Comparison of ENCODE assay signal across 17 cellular contexts in genomic region chr22:26549902-26550497, GRCh38. TPM values are rescaled to one million over a fixed set of nuclear protein-coding genes. Genes with fewer than 3 reads are reported as not detected.
DNase-seq lines count a peak whose midpoint lies in the region; ATAC-seq and TF ChIP-seq lines count a peak whose summit lies in the region.
"Had no signal": no experiment of that assay in that cellular context is flagged by ENCODE, and none has a peak within 500 bp of the region (broad histone marks: within the 10 kb centered on the region; RNA-seq: fewer than 3 reads in every experiment).

No MANE protein-coding gene starts in this region.

- peaks cover 41% of the 10 kb centered on the region for H3K4me1 Mint-ChIP-seq in neural progenitor cell
- no peaks in the 10 kb centered on the region for H3K4me1 Mint-ChIP-seq in glutamatergic neuron (ENCODE audit: low read depth, unreplicated experiment)

- ATAC-seq in heart right ventricle: peak in 6 of 8 donors; percentile 6 to 48 (median 22)

- H3K4me1 ChIP-seq in BLaER1 (peaks cover 97% of the 10 kb centered on the region), SJCRH30 (peaks cover 7% of the 10 kb centered on the region; the same call in 1 of the 2 replicates), heart right ventricle (peaks cover 10 to 77% (median 62%) of the 10 kb centered on the region in 9 donors), neural progenitor cell (peaks cover 10% of the 10 kb centered on the region)

- WGBS in heart right ventricle, 2 donors: 86 to 88% methylated on average over 4 of the region's 4 CpGs

- H3K9ac ChIP-seq in BLaER1 (no peak overlapping the region), neural progenitor cell (no peak overlapping the region)

- intact Hi-C loops in heart right ventricle (cut with DNase I): loop anchor here in 1 of 10 donors (5.0 kb wide), 1 partner anchor 37 kb away; no protein-coding TSS in a partner anchor

- DNase-seq in SJCRH30 (peak in 1 of 2 experiments; percentile 7), heart right ventricle (no peak), neural progenitor cell (ENCODE audit: low spot score) (no peak), glutamatergic neuron (no peak), ACHN (no peak), RPMI8226 (no peak), C1 segment of cervical spinal cord (lab: John Stamatoyannopoulos, UW) (no peak)
- DNase-seq: activated CD4-positive, alpha-beta T cell treated with anti-CD3 and anti-CD28 coated beads, Interleukin-2, amount 50 U/mL, for 1 hour; DMS53; effector memory CD4-positive, alpha-beta T cell; NCI-H1105 treated with DMSO at 0.1 percent for 48 hours had no signal

- peaks cover 53% of the 10 kb centered on the region for H4K20me1 ChIP-seq in BLaER1
- peaks cover 28% of the 10 kb centered on the region for H4K20me1 ChIP-seq in neural progenitor cell (ENCODE audit: low read depth)

- peak overlapping the region; percentile 57 for H3K27ac ChIP-seq in BLaER1
- H3K27ac ChIP-seq in SJCRH30: peak overlapping the region; percentile 53
- peak overlapping the region in 8 of 10 donors; percentile 59 to 88 (median 82) for H3K27ac ChIP-seq in heart right ventricle
- peak overlapping the region; percentile 55 for H3K27ac ChIP-seq in neural progenitor cell

- H3K4me2 ChIP-seq in BLaER1 (peak overlapping the region; percentile 76), neural progenitor cell (peak overlapping the region; percentile 8)

- H3F3A ChIP-seq in neural progenitor cell (ENCODE audit: low read depth): peaks cover 18% of the 10 kb centered on the region

- H3K36me3 ChIP-seq in BLaER1 (peaks cover 24% of the 10 kb centered on the region; the same call in 1 of the 2 replicates), SJCRH30 (no peaks in the 10 kb centered on the region), heart right ventricle (peaks cover 0 to 10% (median 0%) of the 10 kb centered on the region in 9 donors), neural progenitor cell (no peaks in the 10 kb centered on the region)
- H3K36me3 ChIP-seq: ascending aorta had no signal

- H3K27ac Mint-ChIP-seq in neural progenitor cell (peak overlapping the region; percentile 93), glutamatergic neuron (ENCODE audit: unreplicated experiment) (no peak overlapping the region)
- H3K27ac Mint-ChIP-seq: T-helper 2 cell treated with Interferon-gamma antibody and Interleukin-4, amounts not matched to agents 5 μg/mL and 100 μg/mL, for 36 hours; type B pancreatic cell had no signal

- peaks cover 5% of the 10 kb centered on the region for H3K27me3 Mint-ChIP-seq in neural progenitor cell (ENCODE audit: insufficient read depth, low read depth)
- H3K27me3 Mint-ChIP-seq in glutamatergic neuron (ENCODE audit: unreplicated experiment): no peaks in the 10 kb centered on the region
- H3K27me3 Mint-ChIP-seq: IgD-negative memory B cell, type B pancreatic cell had no signal

- H3K9me3 Mint-ChIP-seq in neural progenitor cell (no peaks in the 10 kb centered on the region), glutamatergic neuron (ENCODE audit: unreplicated experiment) (no peaks in the 10 kb centered on the region)
- H3K9me3 Mint-ChIP-seq: IgD-negative memory B cell; neural crest cell; T-helper 2 cell treated with Interferon-gamma antibody and Interleukin-4, amounts not matched to agents 5 μg/mL and 100 μg/mL, for 36 hours; type B pancreatic cell had no signal

- in situ Hi-C loops in ACHN (cut with HindIII; ENCODE audit: low pct_ligation_motif_present, low pct_unique_long_range_greater_than_20kb, low sequenced_read_pairs): no loop called here

- no peaks in the 10 kb centered on the region for H3K36me3 Mint-ChIP-seq in neural progenitor cell
- no peaks in the 10 kb centered on the region for H3K36me3 Mint-ChIP-seq in glutamatergic neuron (ENCODE audit: unreplicated experiment)
- H3K36me3 Mint-ChIP-seq: type B pancreatic cell had no signal

- TF ChIP-seq CTCF in heart right ventricle (IDR thresholded peaks at IDR 0.05): no peak
- no peak for TF ChIP-seq CTCF in neural progenitor cell (IDR thresholded peaks at IDR 0.05)
- no peak for TF ChIP-seq CTCF in glutamatergic neuron (IDR thresholded peaks at IDR 0.05; ENCODE audit: partially characterized antibody, unreplicated experiment)

- H3K4me3 ChIP-seq in BLaER1 (no peak overlapping the region), SJCRH30 (no peak overlapping the region), heart right ventricle (peak overlapping the region in 1 of 10 donors; percentile 14), neural progenitor cell (no peak overlapping the region)
- H3K4me3 ChIP-seq: ascending aorta had no signal

- H3K9me3 ChIP-seq in BLaER1 (no peaks in the 10 kb centered on the region), SJCRH30 (replicated peaks) (no peaks in the 10 kb centered on the region), heart right ventricle (no peaks in the 10 kb centered on the region), neural progenitor cell (ENCODE audit: low read depth) (no peaks in the 10 kb centered on the region)
- H3K9me3 ChIP-seq: ascending aorta had no signal

- H2AFZ ChIP-seq in neural progenitor cell (replicated peaks): no peak overlapping the region

- H3K4me3 Mint-ChIP-seq in neural progenitor cell (peak overlapping the region; percentile 63), glutamatergic neuron (ENCODE audit: unreplicated experiment) (no peak overlapping the region)
- H3K4me3 Mint-ChIP-seq: IgD-negative memory B cell; neural crest cell; T-helper 2 cell treated with Interferon-gamma antibody and Interleukin-4, amounts not matched to agents 5 μg/mL and 100 μg/mL, for 36 hours; type B pancreatic cell had no signal

- peaks cover 42% of the 10 kb centered on the region for H3K79me2 ChIP-seq in neural progenitor cell (ENCODE audit: low read depth)

- no peaks in the 10 kb centered on the region for H3K27me3 ChIP-seq in BLaER1
- H3K27me3 ChIP-seq in SJCRH30: no peaks in the 10 kb centered on the region
- no peaks in the 10 kb centered on the region for H3K27me3 ChIP-seq in heart right ventricle
- H3K27me3 ChIP-seq in neural progenitor cell: no peaks in the 10 kb centered on the region
- H3K27me3 ChIP-seq: ascending aorta had no signal

RNA-seq across cellular contexts. Expression of gene TFIP11, which starts 37.7 kb away (rescaled TPM):
- total RNA-seq in SJCRH30 (2014; rRNA removed; shearing (Covaris generic)): 23.4 and 26.8 TPM in 2 replicates
- 10 to 100 TPM; 18.8 to 25.5 (median 22.8) TPM for total RNA-seq in heart right ventricle
- polyA plus RNA-seq in heart right ventricle: 10 to 100 TPM; 22.4 to 25.0 TPM
- total RNA-seq in neural progenitor cell (ENCODE audit: low replicate concordance): 22.2 and 26.2 TPM in 2 replicates
- total RNA-seq in glutamatergic neuron (ENCODE audit: unreplicated experiment): 39.9 TPM

RNA-seq across cellular contexts. Expression of gene TPST2, which starts 39.9 kb away (rescaled TPM):
- 14.3 and 15.0 TPM in 2 replicates for total RNA-seq in SJCRH30 (2014; rRNA removed; shearing (Covaris generic))
- total RNA-seq in heart right ventricle (10 to 100 TPM; 11.1 to 35.1 (median 19.0) TPM), neural progenitor cell (ENCODE audit: low replicate concordance) (31.7 and 59.5 TPM in 2 replicates), glutamatergic neuron (ENCODE audit: unreplicated experiment) (10.6 TPM)
- 10 to 100 TPM; 27.8 to 41.5 TPM for polyA plus RNA-seq in heart right ventricle
